Comparison of ENCODE assay signal across 1 cellular context in the genomic region with DNA sequence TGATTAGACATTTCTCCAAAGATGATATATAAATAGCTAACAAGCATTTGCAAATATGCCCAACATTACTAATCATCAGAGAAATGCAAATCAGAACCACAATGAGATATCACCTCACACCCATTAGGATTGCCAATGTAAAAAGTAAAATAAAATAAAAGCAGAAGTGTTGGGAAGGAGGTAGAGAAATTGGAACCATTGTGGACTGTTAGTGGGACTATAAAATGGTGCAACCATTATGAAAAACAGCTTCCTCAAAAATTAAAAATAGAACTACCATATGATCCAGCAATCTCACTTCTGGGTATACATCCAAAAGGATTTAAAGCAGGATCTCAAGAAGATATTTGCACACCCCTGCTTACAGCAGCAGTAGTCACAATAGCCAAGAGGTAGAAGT.
TF ChIP-seq lines count a peak whose summit lies in the region.

No MANE protein-coding gene starts in this region.

TF ChIP-seq in HepG2, 621 proteins besides CTCF, POLR2A, EP300 and RAD21 (continued from another document):
- TF ChIP-seq THAP11 (CRISPR knock-in tag; IDR thresholded peaks at IDR 0.05): no peak
- TF ChIP-seq KAT7 (CRISPR knock-in tag; IDR thresholded peaks at IDR 0.05; ENCODE audit: borderline replicate concordance): no peak
- 0 out of 2 replicates have a peak, but pooled peaks have one; percentile 43 for TF ChIP-seq ZSCAN31 (CRISPR knock-in tag; IDR thresholded peaks at IDR 0.05; ENCODE audit: low read depth)
- no peak for TF ChIP-seq NR2C2 (CRISPR knock-in tag; IDR thresholded peaks at IDR 0.05; ENCODE audit: borderline replicate concordance)
- TF ChIP-seq, protein P1, sequence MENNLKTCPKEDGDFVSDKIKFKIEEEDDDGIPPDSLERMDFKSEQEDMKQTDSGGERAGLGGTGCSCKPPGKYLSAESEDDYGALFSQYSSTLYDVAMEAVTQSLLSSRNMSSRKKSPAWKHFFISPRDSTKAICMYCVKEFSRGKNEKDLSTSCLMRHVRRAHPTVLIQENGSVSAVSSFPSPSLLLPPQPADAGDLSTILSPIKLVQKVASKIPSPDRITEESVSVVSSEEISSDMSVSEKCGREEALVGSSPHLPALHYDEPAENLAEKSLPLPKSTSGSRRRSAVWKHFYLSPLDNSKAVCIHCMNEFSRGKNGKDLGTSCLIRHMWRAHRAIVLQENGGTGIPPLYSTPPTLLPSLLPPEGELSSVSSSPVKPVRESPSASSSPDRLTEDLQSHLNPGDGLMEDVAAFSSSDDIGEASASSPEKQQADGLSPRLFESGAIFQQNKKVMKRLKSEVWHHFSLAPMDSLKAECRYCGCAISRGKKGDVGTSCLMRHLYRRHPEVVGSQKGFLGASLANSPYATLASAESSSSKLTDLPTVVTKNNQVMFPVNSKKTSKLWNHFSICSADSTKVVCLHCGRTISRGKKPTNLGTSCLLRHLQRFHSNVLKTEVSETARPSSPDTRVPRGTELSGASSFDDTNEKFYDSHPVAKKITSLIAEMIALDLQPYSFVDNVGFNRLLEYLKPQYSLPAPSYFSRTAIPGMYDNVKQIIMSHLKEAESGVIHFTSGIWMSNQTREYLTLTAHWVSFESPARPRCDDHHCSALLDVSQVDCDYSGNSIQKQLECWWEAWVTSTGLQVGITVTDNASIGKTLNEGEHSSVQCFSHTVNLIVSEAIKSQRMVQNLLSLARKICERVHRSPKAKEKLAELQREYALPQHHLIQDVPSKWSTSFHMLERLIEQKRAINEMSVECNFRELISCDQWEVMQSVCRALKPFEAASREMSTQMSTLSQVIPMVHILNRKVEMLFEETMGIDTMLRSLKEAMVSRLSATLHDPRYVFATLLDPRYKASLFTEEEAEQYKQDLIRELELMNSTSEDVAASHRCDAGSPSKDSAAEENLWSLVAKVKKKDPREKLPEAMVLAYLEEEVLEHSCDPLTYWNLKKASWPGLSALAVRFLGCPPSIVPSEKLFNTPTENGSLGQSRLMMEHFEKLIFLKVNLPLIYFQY (CRISPR knock-in tag; IDR thresholded peaks at IDR 0.05; ENCODE audit: borderline replicate concordance): peak; percentile 9
- TF ChIP-seq, protein P2, sequence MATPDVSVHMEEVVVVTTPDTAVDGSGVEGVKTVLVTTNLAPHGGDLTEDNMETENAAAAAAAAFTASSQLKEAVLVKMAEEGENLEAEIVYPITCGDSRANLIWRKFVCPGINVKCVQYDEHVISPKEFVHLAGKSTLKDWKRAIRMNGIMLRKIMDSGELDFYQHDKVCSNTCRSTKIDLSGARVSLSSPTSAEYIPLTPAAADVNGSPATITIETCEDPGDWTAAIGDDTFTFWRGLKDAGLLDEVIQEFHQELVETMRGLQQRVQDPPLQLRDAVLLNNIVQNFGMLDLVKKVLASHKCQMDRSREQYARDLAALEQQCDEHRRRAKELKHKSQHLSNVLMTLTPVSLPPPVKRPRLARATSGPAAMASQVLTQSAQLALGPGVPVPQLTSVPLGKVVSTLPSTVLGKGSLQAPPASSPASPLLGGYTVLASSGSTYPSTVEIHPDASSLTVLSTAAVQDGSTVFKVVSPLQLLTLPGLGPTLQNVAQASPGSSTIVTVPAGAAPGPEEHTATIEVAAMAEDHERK (CRISPR knock-in tag; IDR thresholded peaks at IDR 0.05; ENCODE audit: low read depth): no peak
- no peak for TF ChIP-seq MED1 (CRISPR knock-in tag; IDR thresholded peaks at IDR 0.05)
